Comparison of ENCODE assay signal across 11 cellular contexts in genomic region chr3:32873491-32874130, GRCh38. TPM values are rescaled to one million over a fixed set of nuclear protein-coding genes. Genes with fewer than 3 reads are reported as not detected.
DNase-seq lines count a peak whose midpoint lies in the region; ATAC-seq and TF ChIP-seq lines count a peak whose summit lies in the region.
"Had no signal": no experiment of that assay in that cellular context is flagged by ENCODE, and none has a peak within 500 bp of the region (broad histone marks: within the 10 kb centered on the region; RNA-seq: fewer than 3 reads in every experiment).

No MANE protein-coding gene starts in this region.

- peak; percentile 18 for ATAC-seq in upper lobe of right lung
- no peak for ATAC-seq in GM21825 (IDR thresholded peaks at IDR 0.05; ENCODE audit: unreplicated experiment)
- ATAC-seq: activated naive CD8-positive, alpha-beta T cell treated with anti-CD3 and anti-CD28 coated beads, Interleukin-2, amount 50 U/mL, for 24 hours had no signal

- TF ChIP-seq CTCF in epithelial cell of esophagus (IDR thresholded peaks at IDR 0.05; ENCODE audit: insufficient read depth, low read depth, low read length, missing control alignments) (no peak), upper lobe of right lung (IDR thresholded peaks at IDR 0.05) (no peak)

- H3K4me3 ChIP-seq in epithelial cell of esophagus (ENCODE audit: low read length) (no peak overlapping the region), upper lobe of right lung (no peak overlapping the region)

- H3K27ac ChIP-seq in upper lobe of right lung = no peak overlapping the region

- peaks cover 18% of the 10 kb centered on the region for H3K4me1 ChIP-seq in upper lobe of right lung

- intact Hi-C loops in upper lobe of right lung (cut with DNase I) = no loop called here

- H3K27me3 ChIP-seq in upper lobe of right lung = no peaks in the 10 kb centered on the region

- H3K36me3 ChIP-seq in upper lobe of right lung = no peaks in the 10 kb centered on the region

- no peaks in the 10 kb centered on the region for H3K9me3 ChIP-seq in upper lobe of right lung

- DNase-seq in NCI-H510A treated with DMSO at 0.1 percent for 48 hours (lab: John Stamatoyannopoulos, UW) (peak; percentile 6), NCI-H510A (lab: John Stamatoyannopoulos, UW) (no peak), NOMO-1 treated with DMSO at 0.1 percent for 48 hours (lab: John Stamatoyannopoulos, UW; ENCODE audit: unreplicated experiment) (peak; percentile 50), epithelial cell of esophagus (ENCODE audit: low read depth) (peak; percentile 6), upper lobe of right lung (peak; percentile 73), COLO668 (lab: John Stamatoyannopoulos, UW; ENCODE audit: unreplicated experiment) (no peak), DMS114 treated with DMSO at 0.1 percent for 48 hours (lab: John Stamatoyannopoulos, UW; ENCODE audit: unreplicated experiment) (no peak)
- DNase-seq: activated naive CD8-positive, alpha-beta T cell treated with anti-CD3 and anti-CD28 coated beads, Interleukin-2, amount 50 U/mL, for 24 hours; nucleus accumbens had no signal

RNA-seq across cellular contexts. Expression of gene TRIM71, which starts 55.8 kb away (rescaled TPM):
- 2.2 TPM for total RNA-seq in upper lobe of right lung
- total RNA-seq: lung microvascular endothelial cell had no signal

Comparison
In these comparisons a context has a peak if more than half of its experiments do, and no peak if none do; other contexts are left out.
1. DNase-seq: peak in NCI-H510A treated with DMSO at 0.1 percent for 48 hours (single experiment), NOMO-1 treated with DMSO at 0.1 percent for 48 hours (single experiment), epithelial cell of esophagus (single experiment) and upper lobe of right lung (single experiment); none in NCI-H510A (single experiment), COLO668 (single experiment) and DMS114 treated with DMSO at 0.1 percent for 48 hours (single experiment).